Comparison of ENCODE assay signal across 9 cellular contexts in the genomic region with DNA sequence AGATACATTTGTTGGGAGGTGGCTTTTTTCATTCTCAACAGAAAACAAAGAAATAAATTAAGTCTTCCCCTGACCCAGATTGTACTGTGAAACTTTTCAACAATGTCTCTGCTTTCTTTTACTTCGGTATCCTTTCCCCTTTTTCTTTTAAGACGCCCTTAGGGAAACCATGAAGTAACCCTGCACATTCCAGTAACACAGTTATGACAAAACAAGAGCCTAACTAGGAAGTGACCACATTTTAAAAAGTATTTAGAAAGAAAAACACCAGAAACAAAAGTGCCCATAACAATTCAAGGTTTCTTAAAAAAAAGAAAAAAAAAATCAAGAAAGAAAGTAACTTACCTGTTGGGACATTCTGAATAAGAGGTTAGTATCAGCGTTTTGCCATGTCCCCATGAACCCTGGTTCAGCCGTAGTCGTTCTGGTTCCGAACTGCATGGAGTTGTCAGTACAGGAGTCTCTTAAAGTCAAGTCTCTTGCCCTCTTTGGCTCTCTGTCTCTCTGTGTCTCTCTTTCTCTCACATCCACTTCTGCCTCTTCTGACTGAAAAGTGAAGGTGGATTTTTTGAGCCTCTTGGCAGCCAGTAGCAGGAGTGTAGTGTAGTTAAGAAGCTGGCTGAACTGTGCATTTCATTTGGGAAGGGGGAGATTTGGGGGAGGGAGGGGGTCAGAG.
A peak's percentile ranks its signal among the peaks of the same experiment; 100 is the strongest.
DNase-seq lines count a peak whose midpoint lies in the region; ATAC-seq and TF ChIP-seq lines count a peak whose summit lies in the region.
"Had no signal": no experiment of that assay in that cellular context is flagged by ENCODE, and none has a peak within 500 bp of the region (broad histone marks: within the 10 kb centered on the region; RNA-seq: fewer than 3 reads in every experiment).

No MANE protein-coding gene starts in this region.

- H3K27ac ChIP-seq in thymus (ENCODE audit: low read depth): no peak overlapping the region
- H3K27ac ChIP-seq in effector memory CD4-positive, alpha-beta T cell (ENCODE audit: insufficient read depth, low read length, poor library complexity, severe bottlenecking): no peak overlapping the region

- WGBS in thymus: 42% methylated on average over 6 of the region's 6 CpGs

- H3K27me3 Mint-ChIP-seq in chondrocyte (ENCODE audit: low read depth): no peaks in the 10 kb centered on the region

- no peaks in the 10 kb centered on the region for H3K9me3 Mint-ChIP-seq in chondrocyte (ENCODE audit: low read depth)

- H3K4me1 Mint-ChIP-seq in chondrocyte (ENCODE audit: low read depth): peaks cover 45% of the 10 kb centered on the region

- H3K4me3 Mint-ChIP-seq in chondrocyte (ENCODE audit: unreplicated experiment): peak overlapping the region; percentile 93

- H3K27me3 ChIP-seq in MG63 (no peaks in the 10 kb centered on the region), thymus (ENCODE audit: control insufficient read depth, insufficient read depth) (peaks cover 16% of the 10 kb centered on the region)
- no peaks in the 10 kb centered on the region for H3K27me3 ChIP-seq in effector memory CD4-positive, alpha-beta T cell (replicated peaks; ENCODE audit: control insufficient read depth, insufficient read depth, low read length, poor library complexity, severe bottlenecking)

- H3K4me1 ChIP-seq in thymus (ENCODE audit: control insufficient read depth, insufficient read depth, low read length): no peaks in the 10 kb centered on the region
- H3K4me1 ChIP-seq in effector memory CD4-positive, alpha-beta T cell (ENCODE audit: control insufficient read depth, insufficient read depth, low read length, poor library complexity, severe bottlenecking): no peaks in the 10 kb centered on the region

- H3K4me3 ChIP-seq in MG63 (peak overlapping the region; percentile 57), thymus (ENCODE audit: low read length) (peak overlapping the region; percentile 37)
- H3K4me3 ChIP-seq in effector memory CD4-positive, alpha-beta T cell (ENCODE audit: insufficient read depth, low read depth, low read length, poor library complexity, severe bottlenecking): no peak overlapping the region

- H3K9me3 ChIP-seq in MG63 (no peaks in the 10 kb centered on the region), thymus (ENCODE audit: control insufficient read depth) (no peaks in the 10 kb centered on the region)
- no peaks in the 10 kb centered on the region for H3K9me3 ChIP-seq in effector memory CD4-positive, alpha-beta T cell (ENCODE audit: control insufficient read depth, low read length)

- DNase-seq in MG63 (no peak), chondrocyte (ENCODE audit: low spot score) (no peak), kidney tubule cell (ENCODE audit: low spot score) (peak; percentile 45)
- DNase-seq in effector memory CD4-positive, alpha-beta T cell: no peak
- DNase-seq: stimulated activated CD4-positive, alpha-beta T cell treated with anti-CD3 and anti-CD28 coated beads, Interleukin-12 subunit alpha, Interleukin-12 subunit beta, amount 100 ng/mL, for 4 hours had no signal

- H3K36me3 ChIP-seq in MG63 (no peaks in the 10 kb centered on the region), thymus (ENCODE audit: control insufficient read depth, insufficient read depth) (no peaks in the 10 kb centered on the region)
- H3K36me3 ChIP-seq in effector memory CD4-positive, alpha-beta T cell (ENCODE audit: control insufficient read depth, insufficient read depth, low read length): no peaks in the 10 kb centered on the region

- TF ChIP-seq CTCF in chondrocyte (IDR thresholded peaks at IDR 0.05): no peak

- peak overlapping the region; percentile 95 for H3K27ac Mint-ChIP-seq in chondrocyte (ENCODE audit: unreplicated experiment)

- ATAC-seq in GM21367 (IDR thresholded peaks at IDR 0.05; ENCODE audit: unreplicated experiment) (no peak), GM19395 (IDR thresholded peaks at IDR 0.05; ENCODE audit: unreplicated experiment) (no peak), GM18519 (IDR thresholded peaks at IDR 0.05; ENCODE audit: low FRiP score, unreplicated experiment) (no peak)

- no peaks in the 10 kb centered on the region for H3K36me3 Mint-ChIP-seq in chondrocyte (ENCODE audit: low read depth)
